Comparison of ENCODE assay signal across 30 cellular contexts in the genomic region with DNA sequence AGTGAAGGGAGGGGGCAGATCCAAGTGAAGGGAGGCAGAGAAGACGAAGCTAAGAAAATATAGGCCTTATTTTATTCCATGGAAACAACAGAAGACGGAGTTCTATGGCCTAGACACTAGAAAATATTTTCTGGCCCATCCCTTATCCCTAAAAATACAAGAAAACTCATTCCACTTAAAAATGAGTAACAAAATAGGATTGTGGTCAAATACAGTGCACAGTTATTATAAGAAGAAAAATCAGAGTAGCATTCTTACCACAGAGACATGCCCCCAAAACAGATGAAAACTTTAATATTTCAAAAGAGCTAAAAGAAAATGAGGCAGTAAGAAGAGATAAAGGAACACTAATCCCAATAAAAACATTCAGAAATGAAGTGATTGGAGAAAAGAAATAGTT.
DNase-seq lines count a peak whose midpoint lies in the region; ATAC-seq, FAIRE-seq and TF ChIP-seq lines count a peak whose summit lies in the region.
"Had no signal": no experiment of that assay in that cellular context is flagged by ENCODE, and none has a peak within 500 bp of the region (broad histone marks: within the 10 kb centered on the region; RNA-seq: fewer than 3 reads in every experiment).

No MANE protein-coding gene starts in this region.

- H3K36me3 Mint-ChIP-seq in activated CD4-positive, alpha-beta memory T cell treated with anti-CD3 and anti-CD28 coated beads for 36 hours, result peaks cover 32% of the 10 kb centered on the region
- H3K36me3 Mint-ChIP-seq in activated CD4-positive, alpha-beta memory T cell treated with anti-CD3 and anti-CD28 coated beads, Interleukin-2, amount 10 ng/mL, durations not matched to agents 7 days and 5 days (ENCODE audit: low read depth), result peaks cover 59% of the 10 kb centered on the region

- no peaks in the 10 kb centered on the region for H3K9me3 Mint-ChIP-seq in activated CD4-positive, alpha-beta memory T cell treated with anti-CD3 and anti-CD28 coated beads for 36 hours
- no peaks in the 10 kb centered on the region for H3K9me3 Mint-ChIP-seq in activated CD4-positive, alpha-beta memory T cell treated with anti-CD3 and anti-CD28 coated beads, Interleukin-2, amount 10 ng/mL, durations not matched to agents 7 days and 5 days
- H3K9me3 Mint-ChIP-seq: CD8-positive, alpha-beta T cell; stimulated activated naive CD8-positive, alpha-beta T cell treated with anti-CD3 and anti-CD28 coated beads, Interleukin-15, Interleukin-2, amounts not matched to agents 100 ng/mL and 50 ng/mL, for 24 hours; T-helper 2 cell treated with Interferon-gamma antibody and Interleukin-4, amounts not matched to agents 5 μg/mL and 100 μg/mL, for 36 hours had no signal

- no peaks in the 10 kb centered on the region for H4K20me1 ChIP-seq in K562 (replicated peaks; ENCODE audit: control insufficient read depth, insufficient read depth, low read length)

- 0% methylated on average over 2 of the region's 2 CpGs for WGBS in K562 (ENCODE audit: insufficient coverage, low coverage, missing lambda C conversion rate)

- no peaks in the 10 kb centered on the region for H3K9me1 ChIP-seq in K562 (ENCODE audit: control insufficient read depth, insufficient read depth, low read length)

- H3K27me3 ChIP-seq in K562 (ENCODE audit: control insufficient read depth in 2 of 2, insufficient read depth in 2 of 2, low read length in 2 of 2) (peaks cover 5 to 21% of the 10 kb centered on the region in 2 experiments; a peak in 2 of 5 replicates), gastrocnemius medialis (no peaks in the 10 kb centered on the region)
- H3K27me3 ChIP-seq: pancreas, spleen, vagina had no signal

- TF ChIP-seq CTCF in K562 (IDR thresholded peaks at IDR 0.05 in 2 of 3, conservative IDR thresholded peaks at IDR 0.05 in 1 of 3; ENCODE audit: insufficient read depth in 2 of 3, low read depth in 1 of 3, low read length in 3 of 3), result no peak
- no peak for TF ChIP-seq CTCF in gastrocnemius medialis (IDR thresholded peaks at IDR 0.05 in 4 of 5, conservative IDR thresholded peaks at IDR 0.05 in 1 of 5)

- ATAC-seq in K562, result no peak
- no peak for ATAC-seq in gastrocnemius medialis
- ATAC-seq in GM19328 (IDR thresholded peaks at IDR 0.05; ENCODE audit: unreplicated experiment), result no peak
- ATAC-seq: CD8-positive, alpha-beta T cell; left colon; Panc1; pancreas had no signal

- H2AFZ ChIP-seq in K562 (ENCODE audit: low read depth, low read length), result no peak overlapping the region

- H3K4me3 ChIP-seq in K562 (no peak overlapping the region), gastrocnemius medialis (no peak overlapping the region)
- H3K4me3 ChIP-seq: pancreas, spleen, vagina had no signal

- peak overlapping the region; percentile 21 for H3K4me3 Mint-ChIP-seq in activated CD4-positive, alpha-beta memory T cell treated with anti-CD3 and anti-CD28 coated beads for 36 hours
- H3K4me3 Mint-ChIP-seq in activated CD4-positive, alpha-beta memory T cell treated with anti-CD3 and anti-CD28 coated beads, Interleukin-2, amount 10 ng/mL, durations not matched to agents 7 days and 5 days, result no peak overlapping the region
- H3K4me3 Mint-ChIP-seq: CD8-positive, alpha-beta T cell; immature natural killer cell; memory B cell; stimulated activated naive CD8-positive, alpha-beta T cell treated with anti-CD3 and anti-CD28 coated beads, Interleukin-15, Interleukin-2, amounts not matched to agents 100 ng/mL and 50 ng/mL, for 24 hours; T-helper 2 cell treated with Interferon-gamma antibody and Interleukin-4, amounts not matched to agents 5 μg/mL and 100 μg/mL, for 36 hours had no signal

- H3K4me1 Mint-ChIP-seq in activated CD4-positive, alpha-beta memory T cell treated with anti-CD3 and anti-CD28 coated beads for 36 hours (ENCODE audit: low read depth), result peaks cover 60% of the 10 kb centered on the region
- peaks cover 60% of the 10 kb centered on the region for H3K4me1 Mint-ChIP-seq in activated CD4-positive, alpha-beta memory T cell treated with anti-CD3 and anti-CD28 coated beads, Interleukin-2, amount 10 ng/mL, durations not matched to agents 7 days and 5 days

- intact Hi-C loops in activated CD4-positive, alpha-beta memory T cell treated with anti-CD3 and anti-CD28 coated beads for 36 hours (cut with micrococcal nuclease), result no loop called here
- intact Hi-C loops in K562 (cut with micrococcal nuclease), result no loop called here
- intact Hi-C loops in gastrocnemius medialis (cut with DNase I; ENCODE audit: low total_unique reads), result no loop called here

- H3K36me3 ChIP-seq in K562 (ENCODE audit: control insufficient read depth, insufficient read depth, low read length) (no peaks in the 10 kb centered on the region), gastrocnemius medialis (no peaks in the 10 kb centered on the region)
- H3K36me3 ChIP-seq: pancreas, vagina had no signal

- CTCF ChIA-PET in activated CD4-positive, alpha-beta memory T cell treated with anti-CD3 and anti-CD28 coated beads for 36 hours (lab: Charles Lee), result no interaction called here
- CTCF ChIA-PET in activated CD4-positive, alpha-beta memory T cell treated with anti-CD3 and anti-CD28 coated beads, Interleukin-2, amount 10 ng/mL, durations not matched to agents 7 days and 5 days (lab: Charles Lee), result no interaction called here
- CTCF ChIA-PET in K562 (lab: Yijun Ruan, JAX; ENCODE audit: low intra/inter-chr PET ratio), result no interaction called here

- no peak overlapping the region for H3K9ac ChIP-seq in K562 (ENCODE audit: insufficient read depth in 1 of 2, low read depth in 2 of 2, low read length in 2 of 2)

- no peak for TF ChIP-seq POLR2A in K562 (conservative IDR thresholded peaks at IDR 0.05)
- TF ChIP-seq POLR2A in gastrocnemius medialis (IDR thresholded peaks at IDR 0.05), result no peak

- peak overlapping the region; percentile 100 for H3K27ac Mint-ChIP-seq in activated CD4-positive, alpha-beta memory T cell treated with anti-CD3 and anti-CD28 coated beads for 36 hours
- no peak overlapping the region for H3K27ac Mint-ChIP-seq in activated CD4-positive, alpha-beta memory T cell treated with anti-CD3 and anti-CD28 coated beads, Interleukin-2, amount 10 ng/mL, durations not matched to agents 7 days and 5 days
- H3K27ac Mint-ChIP-seq: memory B cell had no signal

- DNase-seq in activated CD4-positive, alpha-beta memory T cell treated with anti-CD3 and anti-CD28 coated beads for 36 hours, result no peak
- no peak for DNase-seq in activated CD4-positive, alpha-beta memory T cell treated with anti-CD3 and anti-CD28 coated beads, Interleukin-2, amount 10 ng/mL, durations not matched to agents 7 days and 5 days
- DNase-seq in EH (ENCODE audit: low read depth), result peak; percentile 49
- no peak for DNase-seq in K562 (ENCODE audit: extremely low read depth in 1 of 4, low spot score in 3 of 4)
- DNase-seq in gastrocnemius medialis, result no peak
- DNase-seq in NCI-H1105 treated with DMSO at 0.1 percent for 48 hours (lab: John Stamatoyannopoulos, UW), result no peak
- DNase-seq in NCI-H510A (lab: John Stamatoyannopoulos, UW), result no peak
- DNase-seq: activated CD8-positive, alpha-beta memory T cell treated with anti-CD3 and anti-CD28 coated beads for 24 hours; activated gamma-delta T cell treated with Interleukin-2 at 50 U/mL for 16 hours; activated T-cell treated with anti-CD3 and anti-CD28 coated beads for 4 hours; AML-193; CD8-positive, alpha-beta T cell; immature natural killer cell; left colon; NCI-H1417 treated with DMSO at 0.1 percent for 48 hours; NCI-H2081; NCI-H226; pancreas; retina; Right ventricle myocardium superior; spleen; stimulated activated CD4-positive, alpha-beta T cell treated with anti-CD3 and anti-CD28 coated beads, Interleukin-2, amount 100 ng/mL, for 24 hours had no signal

- in situ Hi-C loops in K562 (cut with MboI) (no loop called here), gastrocnemius medialis (cut with MboI; ENCODE audit: low sequenced_read_pairs in 4 of 4) (no loop called here)

- no TSS peak for BruUV-seq in K562 (replicated peaks; lab: Mats Ljungman, UMichigan)

- POLR2A ChIA-PET in activated CD4-positive, alpha-beta memory T cell treated with anti-CD3 and anti-CD28 coated beads for 36 hours (lab: Charles Lee), result interaction anchor here (1.1 to 1.6 kb wide), 2 partner anchors 33 to 41 kb away, joined by 3 to 4 read pairs; no protein-coding TSS in a partner anchor
- POLR2A ChIA-PET in activated CD4-positive, alpha-beta memory T cell treated with anti-CD3 and anti-CD28 coated beads, Interleukin-2, amount 10 ng/mL, durations not matched to agents 7 days and 5 days (lab: Charles Lee), result interaction anchor here (0.9 to 7.7 kb wide), 2 partner anchors 20 to 40 kb away, joined by 4 to 67 read pairs; no protein-coding TSS in a partner anchor
- POLR2A ChIA-PET in K562 (lab: Yijun Ruan, JAX), result interaction anchor here (0.7 kb wide), 1 partner anchor 13 kb away, joined by 3 read pairs; no protein-coding TSS in a partner anchor

- no peak overlapping the region for H3K27ac ChIP-seq in K562 (ENCODE audit: extremely low read depth, low read depth, low read length)
- H3K27ac ChIP-seq in gastrocnemius medialis, result peak overlapping the region in 3 of 4 donors; percentile 18 to 54 (median 32)
- H3K27ac ChIP-seq: pancreas, spleen, vagina had no signal

- no peaks in the 10 kb centered on the region for H3K27me3 Mint-ChIP-seq in activated CD4-positive, alpha-beta memory T cell treated with anti-CD3 and anti-CD28 coated beads for 36 hours
- no peaks in the 10 kb centered on the region for H3K27me3 Mint-ChIP-seq in activated CD4-positive, alpha-beta memory T cell treated with anti-CD3 and anti-CD28 coated beads, Interleukin-2, amount 10 ng/mL, durations not matched to agents 7 days and 5 days
- H3K27me3 Mint-ChIP-seq: memory B cell; stimulated activated naive CD8-positive, alpha-beta T cell treated with anti-CD3 and anti-CD28 coated beads, Interleukin-15, Interleukin-2, amounts not matched to agents 100 ng/mL and 50 ng/mL, for 24 hours had no signal

- no peak overlapping the region for H3K4me2 ChIP-seq in K562 (ENCODE audit: insufficient read depth, low read length)

- H3K79me2 ChIP-seq in K562 (ENCODE audit: control insufficient read depth, insufficient read depth, low read length), result no peaks in the 10 kb centered on the region

- FAIRE-seq in K562 (lab: Jason Lieb, UNC), result no peak
- FAIRE-seq: endothelial cell of umbilical vein, H1, pancreas had no signal

- H3K4me1 ChIP-seq in K562 (replicated peaks in 1 of 2; ENCODE audit: control insufficient read depth in 2 of 2, insufficient read depth in 2 of 2, low read length in 2 of 2) (no peaks in the 10 kb centered on the region; a peak in 3 of 5 replicates), gastrocnemius medialis (peaks cover 21 to 30% of the 10 kb centered on the region in 2 donors)
- H3K4me1 ChIP-seq: pancreas had no signal

- no peak for TF ChIP-seq RAD21 in K562 (CRISPR knock-in tag; conservative IDR thresholded peaks at IDR 0.05 in 1 of 2, IDR thresholded peaks at IDR 0.05 in 1 of 2)

- H3K9me3 ChIP-seq in K562 (replicated peaks; ENCODE audit: control insufficient read depth, insufficient read depth, low read depth, low read length), result no peaks in the 10 kb centered on the region
- H3K9me3 ChIP-seq in gastrocnemius medialis, result no peaks in the 10 kb centered on the region
- H3K9me3 ChIP-seq: pancreas, spleen, vagina had no signal

- TF ChIP-seq EP300 in K562 (IDR thresholded peaks at IDR 0.05; ENCODE audit: low read length), result no peak

TF ChIP-seq in K562, 482 proteins besides CTCF, POLR2A, EP300 and RAD21 (continues in another document):
- TF ChIP-seq HEY1 (CRISPR knock-in tag; IDR thresholded peaks at IDR 0.05; ENCODE audit: borderline replicate concordance) (no peak), GATAD2B (IDR thresholded peaks at IDR 0.05; ENCODE audit: borderline replicate concordance) (no peak), ZEB2 (IDR thresholded peaks at IDR 0.05) (no peak)
